ENCODE assay signal across 8 cellular contexts in genomic region chr19:45645631-45646344, GRCh38. TPM values are rescaled to one million over a fixed set of nuclear protein-coding genes. Genes with fewer than 3 reads are reported as not detected.
DNase-seq lines count a peak whose midpoint lies in the region; ATAC-seq, FAIRE-seq and TF ChIP-seq lines count a peak whose summit lies in the region.

No MANE protein-coding gene starts in this region.

- no peak for TF ChIP-seq CTCF in fibroblast of mammary gland (conservative IDR thresholded peaks at IDR 0.05; ENCODE audit: control insufficient read depth, insufficient read depth, low read depth, low read length)

- FAIRE-seq in GM12892 (lab: Jason Lieb, UNC), result peak; percentile 84

- CTCF ChIA-PET in naive thymus-derived CD4-positive, alpha-beta T cell (lab: Charles Lee), result interaction anchor here (0.5 to 1.5 kb wide), 8 partner anchors 11 to 206 kb away, joined by 3 to 7 read pairs (median 4); no protein-coding TSS in a partner anchor

- peak overlapping the region; percentile 37 for H3K27ac ChIP-seq in naive thymus-derived CD4-positive, alpha-beta T cell (ENCODE audit: low read depth, low read length)

- peak; percentile 72 for ATAC-seq in naive thymus-derived CD4-positive, alpha-beta T cell
- no peak for ATAC-seq in GM21576 (IDR thresholded peaks at IDR 0.05; ENCODE audit: unreplicated experiment)

- H3K36me3 Mint-ChIP-seq in activated T-helper 1 cell treated with anti-CD3 and anti-CD28 coated beads, Interleukin-12 subunit alpha, Interleukin-12 subunit beta, Interleukin-2, Interleukin-4 antibody, amounts not matched to agents 30 ng/mL and 10 ng/mL and 1 ng/mL, durations not matched to agents 14 hours and 24 hours and 36 hours (ENCODE audit: low read depth), result peaks cover 7% of the 10 kb centered on the region
- peaks cover 0 to 5% (median 0%) of the 10 kb centered on the region in 5 donors for H3K36me3 Mint-ChIP-seq in naive thymus-derived CD4-positive, alpha-beta T cell

- TF ChIP-seq POLR2A in GM12892 (IDR thresholded peaks at IDR 0.05; ENCODE audit: low read depth, low read length), result no peak

- H3K4me1 Mint-ChIP-seq in activated T-helper 1 cell treated with anti-CD3 and anti-CD28 coated beads, Interleukin-12 subunit alpha, Interleukin-12 subunit beta, Interleukin-2, Interleukin-4 antibody, amounts not matched to agents 30 ng/mL and 10 ng/mL and 1 ng/mL, durations not matched to agents 14 hours and 24 hours and 36 hours (ENCODE audit: low read depth), result peaks cover 25% of the 10 kb centered on the region
- peaks cover 24 to 43% (median 34%) of the 10 kb centered on the region in 7 donors for H3K4me1 Mint-ChIP-seq in naive thymus-derived CD4-positive, alpha-beta T cell

- intact Hi-C loops in activated T-helper 1 cell treated with anti-CD3 and anti-CD28 coated beads, Interleukin-12 subunit alpha, Interleukin-12 subunit beta, Interleukin-2, Interleukin-4 antibody, amounts not matched to agents 30 ng/mL and 10 ng/mL and 1 ng/mL, durations not matched to agents 14 hours and 24 hours and 36 hours (cut with micrococcal nuclease), result loop anchor here (1.0 kb wide), 3 partner anchors 32 to 47 kb away; partner anchors contain the start of gene QPCTL
- intact Hi-C loops in naive thymus-derived CD4-positive, alpha-beta T cell (cut with micrococcal nuclease), result loop anchor here (1.0 to 2.0 kb wide), 5 partner anchors 23 to 206 kb away; partner anchors contain the start of genes GIPR (in 1 of the 2), OPA3 (in 1 of the 2) and QPCTL (in 1 of the 2)

- H3K27ac Mint-ChIP-seq in activated T-helper 1 cell treated with anti-CD3 and anti-CD28 coated beads, Interleukin-12 subunit alpha, Interleukin-12 subunit beta, Interleukin-2, Interleukin-4 antibody, amounts not matched to agents 30 ng/mL and 10 ng/mL and 1 ng/mL, durations not matched to agents 14 hours and 24 hours and 36 hours, result peak overlapping the region; percentile 81
- peak overlapping the region; percentile 14 to 87 (median 61) for H3K27ac Mint-ChIP-seq in naive thymus-derived CD4-positive, alpha-beta T cell

- H3K4me1 ChIP-seq in naive thymus-derived CD4-positive, alpha-beta T cell (ENCODE audit: control insufficient read depth in 2 of 2, insufficient read depth in 2 of 2, low read length in 2 of 2), result peaks cover 14 to 18% of the 10 kb centered on the region in 2 donors

- no peaks in the 10 kb centered on the region for H3K27me3 ChIP-seq in naive thymus-derived CD4-positive, alpha-beta T cell (ENCODE audit: control insufficient read depth in 2 of 2, insufficient read depth in 2 of 2, low read length in 2 of 2)

- H3K27me3 Mint-ChIP-seq in activated T-helper 1 cell treated with anti-CD3 and anti-CD28 coated beads, Interleukin-12 subunit alpha, Interleukin-12 subunit beta, Interleukin-2, Interleukin-4 antibody, amounts not matched to agents 30 ng/mL and 10 ng/mL and 1 ng/mL, durations not matched to agents 14 hours and 24 hours and 36 hours (ENCODE audit: insufficient read depth), result no peaks in the 10 kb centered on the region
- H3K27me3 Mint-ChIP-seq in naive thymus-derived CD4-positive, alpha-beta T cell, result peaks cover 0 to 6% (median 4%) of the 10 kb centered on the region in 5 donors

- H3K4me3 Mint-ChIP-seq in activated T-helper 1 cell treated with anti-CD3 and anti-CD28 coated beads, Interleukin-12 subunit alpha, Interleukin-12 subunit beta, Interleukin-2, Interleukin-4 antibody, amounts not matched to agents 30 ng/mL and 10 ng/mL and 1 ng/mL, durations not matched to agents 14 hours and 24 hours and 36 hours, result peak overlapping the region; percentile 88
- H3K4me3 Mint-ChIP-seq in naive thymus-derived CD4-positive, alpha-beta T cell, result peak overlapping the region; percentile 79 to 89 (median 86)

- H3K4me3 ChIP-seq in fibroblast of mammary gland (ENCODE audit: control insufficient read depth, low read depth, low read length), result peak overlapping the region; percentile 57
- peak overlapping the region; percentile 68 for H3K4me3 ChIP-seq in naive thymus-derived CD4-positive, alpha-beta T cell (ENCODE audit: low read length)

- no peaks in the 10 kb centered on the region for H3K9me3 Mint-ChIP-seq in activated T-helper 1 cell treated with anti-CD3 and anti-CD28 coated beads, Interleukin-12 subunit alpha, Interleukin-12 subunit beta, Interleukin-2, Interleukin-4 antibody, amounts not matched to agents 30 ng/mL and 10 ng/mL and 1 ng/mL, durations not matched to agents 14 hours and 24 hours and 36 hours
- H3K9me3 Mint-ChIP-seq in naive thymus-derived CD4-positive, alpha-beta T cell, result peaks cover 0 to 3% (median 0%) of the 10 kb centered on the region in 11 donors

- H3K9me3 ChIP-seq in naive thymus-derived CD4-positive, alpha-beta T cell (ENCODE audit: control insufficient read depth in 2 of 3, low read length in 3 of 3), result no peaks in the 10 kb centered on the region

- DNase-seq in GM12892 (ENCODE audit: insufficient read length) (peak; percentile 91), HT1080 (ENCODE audit: low read depth) (peak; percentile 77), fibroblast of mammary gland (ENCODE audit: low read depth) (peak; percentile 74)
- peak; percentile 81 for DNase-seq in activated T-helper 1 cell treated with anti-CD3 and anti-CD28 coated beads, Interleukin-12 subunit alpha, Interleukin-12 subunit beta, Interleukin-2, Interleukin-4 antibody, amounts not matched to agents 30 ng/mL and 10 ng/mL and 1 ng/mL, durations not matched to agents 14 hours and 24 hours and 36 hours (ENCODE audit: low spot score)
- DNase-seq in naive thymus-derived CD4-positive, alpha-beta T cell, result peak; percentile 53 to 87 (median 79)
- DNase-seq in stimulated activated naive CD4-positive, alpha-beta T cell treated with Interleukin-2 at 50 U/mL for 16 hours (lab: John Stamatoyannopoulos, UW), result peak; percentile 88

- POLR2A ChIA-PET in naive thymus-derived CD4-positive, alpha-beta T cell (lab: Charles Lee), result interaction anchor here (0.6 to 1.6 kb wide), 10 partner anchors 24 to 1879 kb away, joined by 3 to 10 read pairs (median 4); partner anchors contain the start of genes PPM1N, QPCTL and SNRPD2

- H3K36me3 ChIP-seq in naive thymus-derived CD4-positive, alpha-beta T cell (ENCODE audit: control insufficient read depth in 2 of 3, insufficient read depth in 3 of 3, low read length in 3 of 3), result no peaks in the 10 kb centered on the region

RNA-seq across cellular contexts. Expression of gene EML2, which starts 6.6 kb away (rescaled TPM):
- polyA plus RNA-seq in GM12892 (2012; ENCODE audit: missing spikeins), result 51.3 TPM
- total RNA-seq in HT1080 (2014; rRNA removed; shearing (Covaris generic)), result 18.8 and 28.4 TPM in 2 replicates
- 30.7 and 32.6 TPM in 2 replicates for polyA plus RNA-seq in HT1080 (2015; cell fraction: cytosol; rRNA removed)
- 102 and 116 TPM in 2 replicates for polyA plus RNA-seq in HT1080 (2015; cell fraction: nucleus; rRNA removed)
- polyA plus RNA-seq in PFSK-1 (2012; ENCODE audit: insufficient read length, low read depth), result 63.8 TPM
- total RNA-seq in activated T-helper 1 cell treated with anti-CD3 and anti-CD28 coated beads, Interleukin-12 subunit alpha, Interleukin-12 subunit beta, Interleukin-2, Interleukin-4 antibody, amounts not matched to agents 30 ng/mL and 10 ng/mL and 1 ng/mL, durations not matched to agents 14 hours and 24 hours and 36 hours, result 148 and 152 TPM in 2 replicates
- 100 to 1,000 TPM in 1 of 5 experiments, 10 to 100 TPM in 4; 57.4 to 128 (median 58.6) TPM for total RNA-seq in naive thymus-derived CD4-positive, alpha-beta T cell
- 10 to 100 TPM; 11.3 to 17.5 TPM for polyA plus RNA-seq in naive thymus-derived CD4-positive, alpha-beta T cell

RNA-seq across cellular contexts. Expression of gene GIPR, which starts 22.2 kb away (rescaled TPM):
- polyA plus RNA-seq in GM12892 (2012; ENCODE audit: missing spikeins), result 12.4 TPM
- 0.07 and 0.23 TPM in 2 replicates for total RNA-seq in HT1080 (2014; rRNA removed; shearing (Covaris generic))
- polyA plus RNA-seq in HT1080 (2015; cell fraction: cytosol; rRNA removed), result not detected in 2 replicates
- 2.0 and 2.6 TPM in 2 replicates for polyA plus RNA-seq in HT1080 (2015; cell fraction: nucleus; rRNA removed)
- 4.1 TPM for polyA plus RNA-seq in PFSK-1 (2012; ENCODE audit: insufficient read length, low read depth)
- 4.3 and 6.1 TPM in 2 replicates for total RNA-seq in activated T-helper 1 cell treated with anti-CD3 and anti-CD28 coated beads, Interleukin-12 subunit alpha, Interleukin-12 subunit beta, Interleukin-2, Interleukin-4 antibody, amounts not matched to agents 30 ng/mL and 10 ng/mL and 1 ng/mL, durations not matched to agents 14 hours and 24 hours and 36 hours
- total RNA-seq in naive thymus-derived CD4-positive, alpha-beta T cell, result 1 to 10 TPM; 4.6 to 7.4 (median 6.0) TPM
- polyA plus RNA-seq in naive thymus-derived CD4-positive, alpha-beta T cell, result under 1 TPM in 1 of 2 donors, not detected in 1; 0.15 TPM

RNA-seq across cellular contexts. Expression of gene GPR4, which starts 43.8 kb away (rescaled TPM):
- not detected for polyA plus RNA-seq in GM12892 (2012; ENCODE audit: missing spikeins)
- total RNA-seq in HT1080 (2014; rRNA removed; shearing (Covaris generic)), result 0.03 and 0.10 TPM in 2 replicates
- polyA plus RNA-seq in HT1080 (2015; cell fraction: cytosol; rRNA removed), result 0.21 and 0.53 TPM in 2 replicates
- 0.18 and 0.88 TPM in 2 replicates for polyA plus RNA-seq in HT1080 (2015; cell fraction: nucleus; rRNA removed)
- 1.2 TPM for polyA plus RNA-seq in PFSK-1 (2012; ENCODE audit: insufficient read length, low read depth)
- not detected in 2 replicates for total RNA-seq in activated T-helper 1 cell treated with anti-CD3 and anti-CD28 coated beads, Interleukin-12 subunit alpha, Interleukin-12 subunit beta, Interleukin-2, Interleukin-4 antibody, amounts not matched to agents 30 ng/mL and 10 ng/mL and 1 ng/mL, durations not matched to agents 14 hours and 24 hours and 36 hours
- not detected for total RNA-seq in naive thymus-derived CD4-positive, alpha-beta T cell
- not detected for polyA plus RNA-seq in naive thymus-derived CD4-positive, alpha-beta T cell

RNA-seq across cellular contexts. Expression of gene SNRPD2, which starts 46.0 kb away (rescaled TPM):
- 623 TPM for polyA plus RNA-seq in GM12892 (2012; ENCODE audit: missing spikeins)
- 612 and 1,194 TPM in 2 replicates for total RNA-seq in HT1080 (2014; rRNA removed; shearing (Covaris generic))
- 503 and 522 TPM in 2 replicates for polyA plus RNA-seq in HT1080 (2015; cell fraction: cytosol; rRNA removed)
- polyA plus RNA-seq in HT1080 (2015; cell fraction: nucleus; rRNA removed), result 165 and 192 TPM in 2 replicates
- 506 TPM for polyA plus RNA-seq in PFSK-1 (2012; ENCODE audit: insufficient read length, low read depth)
- 757 and 760 TPM in 2 replicates for total RNA-seq in activated T-helper 1 cell treated with anti-CD3 and anti-CD28 coated beads, Interleukin-12 subunit alpha, Interleukin-12 subunit beta, Interleukin-2, Interleukin-4 antibody, amounts not matched to agents 30 ng/mL and 10 ng/mL and 1 ng/mL, durations not matched to agents 14 hours and 24 hours and 36 hours
- 100 to 1,000 TPM; 301 to 537 (median 405) TPM for total RNA-seq in naive thymus-derived CD4-positive, alpha-beta T cell
- 1,000 to 10,000 TPM; 1,209 to 1,262 TPM for polyA plus RNA-seq in naive thymus-derived CD4-positive, alpha-beta T cell

RNA-seq across cellular contexts. Expression of gene QPCTL, which starts 46.7 kb away (rescaled TPM):
- polyA plus RNA-seq in GM12892 (2012; ENCODE audit: missing spikeins), result 9.0 TPM
- 16.9 and 20.9 TPM in 2 replicates for total RNA-seq in HT1080 (2014; rRNA removed; shearing (Covaris generic))
- 22.8 and 26.6 TPM in 2 replicates for polyA plus RNA-seq in HT1080 (2015; cell fraction: cytosol; rRNA removed)
- polyA plus RNA-seq in HT1080 (2015; cell fraction: nucleus; rRNA removed), result 22.8 and 30.2 TPM in 2 replicates
- 18.7 TPM for polyA plus RNA-seq in PFSK-1 (2012; ENCODE audit: insufficient read length, low read depth)
- total RNA-seq in activated T-helper 1 cell treated with anti-CD3 and anti-CD28 coated beads, Interleukin-12 subunit alpha, Interleukin-12 subunit beta, Interleukin-2, Interleukin-4 antibody, amounts not matched to agents 30 ng/mL and 10 ng/mL and 1 ng/mL, durations not matched to agents 14 hours and 24 hours and 36 hours, result 13.7 and 18.0 TPM in 2 replicates
- total RNA-seq in naive thymus-derived CD4-positive, alpha-beta T cell, result 1 to 10 TPM; 6.1 to 8.9 (median 7.9) TPM
- 1 to 10 TPM; 1.2 to 1.9 TPM for polyA plus RNA-seq in naive thymus-derived CD4-positive, alpha-beta T cell
